ENCODE assay signal across 1 cellular context in the genomic region with DNA sequence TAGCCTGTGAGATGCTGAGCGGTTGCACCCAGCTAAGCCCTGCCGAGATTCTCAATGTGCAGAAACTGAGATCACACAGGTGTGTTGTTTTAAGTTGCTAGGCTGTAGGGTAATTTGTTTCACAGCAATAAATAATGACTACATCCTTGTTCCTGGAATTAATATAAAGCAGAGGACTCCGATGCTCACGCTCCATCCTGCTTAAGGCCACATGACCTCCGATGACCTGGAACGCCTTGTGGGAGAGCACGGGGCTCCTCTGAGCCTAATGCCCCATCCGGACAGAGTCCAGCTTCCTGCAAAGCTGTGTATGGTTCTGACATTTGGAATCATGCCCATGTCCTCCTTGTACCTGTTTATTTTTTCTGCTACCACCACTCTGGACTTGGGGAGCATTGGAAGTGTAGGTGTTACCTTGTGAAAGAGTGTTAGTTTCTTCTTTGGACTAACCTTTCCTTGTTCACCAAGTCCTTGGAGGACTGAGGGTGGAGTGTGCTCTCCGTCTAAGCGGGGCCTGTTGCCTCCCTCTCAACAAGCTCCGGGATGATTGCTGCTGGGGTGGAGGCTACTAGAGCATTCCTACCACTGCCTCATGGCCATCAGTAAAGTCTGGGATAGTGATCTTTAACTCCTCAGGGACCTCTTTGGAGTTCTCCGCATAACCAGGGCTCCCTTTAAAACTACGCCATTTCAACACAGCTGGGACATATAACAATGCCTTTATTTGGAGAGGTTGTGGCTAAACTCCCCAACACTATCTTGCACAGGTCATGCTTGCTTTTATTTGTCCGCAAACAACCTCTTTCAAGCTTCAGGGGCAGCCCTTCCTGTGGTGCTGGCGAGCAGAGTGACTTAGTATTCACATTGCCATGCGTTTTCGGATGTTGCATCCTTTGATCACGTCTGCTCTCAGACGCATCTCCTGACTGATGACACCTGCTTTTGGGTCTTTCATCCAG.
TF ChIP-seq lines count a peak whose summit lies in the region.

No MANE protein-coding gene starts in this region.

TF ChIP-seq in HepG2, 621 proteins besides CTCF, POLR2A, EP300 and RAD21 (continued from another document and continues in another):
- TF ChIP-seq ZBTB14 (CRISPR knock-in tag; IDR thresholded peaks at IDR 0.05) (no peak), ZNF3 (CRISPR knock-in tag; IDR thresholded peaks at IDR 0.05) (no peak), ZNF7 (CRISPR knock-in tag; IDR thresholded peaks at IDR 0.05) (no peak), MED13 (CRISPR knock-in tag; IDR thresholded peaks at IDR 0.05) (no peak; the same call in none of the 2 replicates), ZHX1 (CRISPR knock-in tag; IDR thresholded peaks at IDR 0.05; ENCODE audit: low read depth) (no peak), ERF (CRISPR knock-in tag; IDR thresholded peaks at IDR 0.05) (peak; percentile 60), DNMT1 (CRISPR knock-in tag; IDR thresholded peaks at IDR 0.05) (no peak), TRAFD1 (CRISPR knock-in tag; IDR thresholded peaks at IDR 0.05; ENCODE audit: borderline replicate concordance) (no peak), CAMTA2 (CRISPR knock-in tag; IDR thresholded peaks at IDR 0.05; ENCODE audit: borderline replicate concordance) (no peak), SP140L (CRISPR knock-in tag; IDR thresholded peaks at IDR 0.05; ENCODE audit: borderline replicate concordance) (no peak), MAX (IDR thresholded peaks at IDR 0.05) (peak; percentile 64), SOX13 (IDR thresholded peaks at IDR 0.05) (peak; percentile 94), SOX13 (CRISPR knock-in tag; conservative IDR thresholded peaks at IDR 0.05 in 1 of 2, IDR thresholded peaks at IDR 0.05 in 1 of 2) (peak in 1 of 2 experiments; percentile 95; a peak in 2 of 4 replicates), ZNF770 (CRISPR knock-in tag; IDR thresholded peaks at IDR 0.05) (peak; percentile 43; the same call in 1 of the 2 replicates), BRD4 (CRISPR knock-in tag; IDR thresholded peaks at IDR 0.05) (peak; percentile 87), ZNF788 (CRISPR knock-in tag; IDR thresholded peaks at IDR 0.05; ENCODE audit: borderline replicate concordance) (no peak), HHEX (CRISPR knock-in tag; IDR thresholded peaks at IDR 0.05) (peak; percentile 4), ZNF781 (CRISPR knock-in tag; IDR thresholded peaks at IDR 0.05; ENCODE audit: borderline replicate concordance, not compliant biosample characterization) (peak; percentile 56), SRY (CRISPR knock-in tag; IDR thresholded peaks at IDR 0.05) (no peak), ZBTB21 (CRISPR knock-in tag; IDR thresholded peaks at IDR 0.05) (no peak), SIN3B (IDR thresholded peaks at IDR 0.05; ENCODE audit: low read length) (no peak), NFRKB (IDR thresholded peaks at IDR 0.05) (no peak), PHF5A (CRISPR knock-in tag; IDR thresholded peaks at IDR 0.05; ENCODE audit: low read depth, unreplicated experiment) (no peak), FIP1L1 (IDR thresholded peaks at IDR 0.05; ENCODE audit: borderline replicate concordance, insufficient read depth, low read depth, low read length) (no peak)
- TF ChIP-seq, protein P1, sequence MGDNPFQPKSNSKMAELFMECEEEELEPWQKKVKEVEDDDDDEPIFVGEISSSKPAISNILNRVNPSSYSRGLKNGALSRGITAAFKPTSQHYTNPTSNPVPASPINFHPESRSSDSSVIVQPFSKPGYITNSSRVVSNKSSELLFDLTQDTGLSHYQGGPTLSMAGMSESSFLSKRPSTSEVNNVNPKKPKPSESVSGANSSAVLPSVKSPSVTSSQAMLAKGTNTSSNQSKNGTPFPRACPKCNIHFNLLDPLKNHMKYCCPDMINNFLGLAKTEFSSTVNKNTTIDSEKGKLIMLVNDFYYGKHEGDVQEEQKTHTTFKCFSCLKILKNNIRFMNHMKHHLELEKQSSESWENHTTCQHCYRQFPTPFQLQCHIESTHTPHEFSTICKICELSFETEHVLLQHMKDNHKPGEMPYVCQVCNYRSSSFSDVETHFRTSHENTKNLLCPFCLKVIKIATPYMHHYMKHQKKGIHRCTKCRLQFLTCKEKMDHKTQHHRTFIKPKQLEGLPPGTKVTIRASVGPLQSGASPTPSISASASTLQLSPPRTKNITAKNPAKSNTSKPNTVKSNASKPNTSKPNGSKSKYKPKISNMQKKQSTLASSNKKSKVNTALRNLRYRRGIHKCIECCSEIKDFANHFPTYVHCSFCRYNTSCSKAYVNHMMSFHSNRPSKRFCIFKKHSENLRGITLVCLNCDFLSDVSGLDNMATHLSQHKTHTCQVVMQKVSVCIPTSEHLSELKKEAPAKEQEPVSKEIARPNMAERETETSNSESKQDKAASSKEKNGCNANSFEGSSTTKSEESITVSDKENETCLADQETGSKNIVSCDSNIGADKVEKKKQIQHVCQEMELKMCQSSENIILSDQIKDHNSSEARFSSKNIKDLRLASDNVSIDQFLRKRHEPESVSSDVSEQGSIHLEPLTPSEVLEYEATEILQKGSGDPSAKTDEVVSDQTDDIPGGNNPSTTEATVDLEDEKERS (CRISPR knock-in tag; IDR thresholded peaks at IDR 0.05): peak; percentile 65; the same call in 1 of the 2 replicates
- TF ChIP-seq, protein P2, sequence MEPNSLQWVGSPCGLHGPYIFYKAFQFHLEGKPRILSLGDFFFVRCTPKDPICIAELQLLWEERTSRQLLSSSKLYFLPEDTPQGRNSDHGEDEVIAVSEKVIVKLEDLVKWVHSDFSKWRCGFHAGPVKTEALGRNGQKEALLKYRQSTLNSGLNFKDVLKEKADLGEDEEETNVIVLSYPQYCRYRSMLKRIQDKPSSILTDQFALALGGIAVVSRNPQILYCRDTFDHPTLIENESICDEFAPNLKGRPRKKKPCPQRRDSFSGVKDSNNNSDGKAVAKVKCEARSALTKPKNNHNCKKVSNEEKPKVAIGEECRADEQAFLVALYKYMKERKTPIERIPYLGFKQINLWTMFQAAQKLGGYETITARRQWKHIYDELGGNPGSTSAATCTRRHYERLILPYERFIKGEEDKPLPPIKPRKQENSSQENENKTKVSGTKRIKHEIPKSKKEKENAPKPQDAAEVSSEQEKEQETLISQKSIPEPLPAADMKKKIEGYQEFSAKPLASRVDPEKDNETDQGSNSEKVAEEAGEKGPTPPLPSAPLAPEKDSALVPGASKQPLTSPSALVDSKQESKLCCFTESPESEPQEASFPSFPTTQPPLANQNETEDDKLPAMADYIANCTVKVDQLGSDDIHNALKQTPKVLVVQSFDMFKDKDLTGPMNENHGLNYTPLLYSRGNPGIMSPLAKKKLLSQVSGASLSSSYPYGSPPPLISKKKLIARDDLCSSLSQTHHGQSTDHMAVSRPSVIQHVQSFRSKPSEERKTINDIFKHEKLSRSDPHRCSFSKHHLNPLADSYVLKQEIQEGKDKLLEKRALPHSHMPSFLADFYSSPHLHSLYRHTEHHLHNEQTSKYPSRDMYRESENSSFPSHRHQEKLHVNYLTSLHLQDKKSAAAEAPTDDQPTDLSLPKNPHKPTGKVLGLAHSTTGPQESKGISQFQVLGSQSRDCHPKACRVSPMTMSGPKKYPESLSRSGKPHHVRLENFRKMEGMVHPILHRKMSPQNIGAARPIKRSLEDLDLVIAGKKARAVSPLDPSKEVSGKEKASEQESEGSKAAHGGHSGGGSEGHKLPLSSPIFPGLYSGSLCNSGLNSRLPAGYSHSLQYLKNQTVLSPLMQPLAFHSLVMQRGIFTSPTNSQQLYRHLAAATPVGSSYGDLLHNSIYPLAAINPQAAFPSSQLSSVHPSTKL (CRISPR knock-in tag; IDR thresholded peaks at IDR 0.05): peak; percentile 90
- TF ChIP-seq, protein P3, sequence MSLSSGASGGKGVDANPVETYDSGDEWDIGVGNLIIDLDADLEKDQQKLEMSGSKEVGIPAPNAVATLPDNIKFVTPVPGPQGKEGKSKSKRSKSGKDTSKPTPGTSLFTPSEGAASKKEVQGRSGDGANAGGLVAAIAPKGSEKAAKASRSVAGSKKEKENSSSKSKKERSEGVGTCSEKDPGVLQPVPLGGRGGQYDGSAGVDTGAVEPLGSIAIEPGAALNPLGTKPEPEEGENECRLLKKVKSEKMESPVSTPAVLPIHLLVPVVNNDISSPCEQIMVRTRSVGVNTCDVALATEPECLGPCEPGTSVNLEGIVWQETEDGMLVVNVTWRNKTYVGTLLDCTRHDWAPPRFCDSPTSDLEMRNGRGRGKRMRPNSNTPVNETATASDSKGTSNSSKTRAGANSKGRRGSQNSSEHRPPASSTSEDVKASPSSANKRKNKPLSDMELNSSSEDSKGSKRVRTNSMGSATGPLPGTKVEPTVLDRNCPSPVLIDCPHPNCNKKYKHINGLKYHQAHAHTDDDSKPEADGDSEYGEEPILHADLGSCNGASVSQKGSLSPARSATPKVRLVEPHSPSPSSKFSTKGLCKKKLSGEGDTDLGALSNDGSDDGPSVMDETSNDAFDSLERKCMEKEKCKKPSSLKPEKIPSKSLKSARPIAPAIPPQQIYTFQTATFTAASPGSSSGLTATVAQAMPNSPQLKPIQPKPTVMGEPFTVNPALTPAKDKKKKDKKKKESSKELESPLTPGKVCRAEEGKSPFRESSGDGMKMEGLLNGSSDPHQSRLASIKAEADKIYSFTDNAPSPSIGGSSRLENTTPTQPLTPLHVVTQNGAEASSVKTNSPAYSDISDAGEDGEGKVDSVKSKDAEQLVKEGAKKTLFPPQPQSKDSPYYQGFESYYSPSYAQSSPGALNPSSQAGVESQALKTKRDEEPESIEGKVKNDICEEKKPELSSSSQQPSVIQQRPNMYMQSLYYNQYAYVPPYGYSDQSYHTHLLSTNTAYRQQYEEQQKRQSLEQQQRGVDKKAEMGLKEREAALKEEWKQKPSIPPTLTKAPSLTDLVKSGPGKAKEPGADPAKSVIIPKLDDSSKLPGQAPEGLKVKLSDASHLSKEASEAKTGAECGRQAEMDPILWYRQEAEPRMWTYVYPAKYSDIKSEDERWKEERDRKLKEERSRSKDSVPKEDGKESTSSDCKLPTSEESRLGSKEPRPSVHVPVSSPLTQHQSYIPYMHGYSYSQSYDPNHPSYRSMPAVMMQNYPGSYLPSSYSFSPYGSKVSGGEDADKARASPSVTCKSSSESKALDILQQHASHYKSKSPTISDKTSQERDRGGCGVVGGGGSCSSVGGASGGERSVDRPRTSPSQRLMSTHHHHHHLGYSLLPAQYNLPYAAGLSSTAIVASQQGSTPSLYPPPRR (CRISPR knock-in tag; IDR thresholded peaks at IDR 0.05; ENCODE audit: borderline replicate concordance): no peak
